8 cellular contexts compared by ENCODE assay signal in the genomic region with DNA sequence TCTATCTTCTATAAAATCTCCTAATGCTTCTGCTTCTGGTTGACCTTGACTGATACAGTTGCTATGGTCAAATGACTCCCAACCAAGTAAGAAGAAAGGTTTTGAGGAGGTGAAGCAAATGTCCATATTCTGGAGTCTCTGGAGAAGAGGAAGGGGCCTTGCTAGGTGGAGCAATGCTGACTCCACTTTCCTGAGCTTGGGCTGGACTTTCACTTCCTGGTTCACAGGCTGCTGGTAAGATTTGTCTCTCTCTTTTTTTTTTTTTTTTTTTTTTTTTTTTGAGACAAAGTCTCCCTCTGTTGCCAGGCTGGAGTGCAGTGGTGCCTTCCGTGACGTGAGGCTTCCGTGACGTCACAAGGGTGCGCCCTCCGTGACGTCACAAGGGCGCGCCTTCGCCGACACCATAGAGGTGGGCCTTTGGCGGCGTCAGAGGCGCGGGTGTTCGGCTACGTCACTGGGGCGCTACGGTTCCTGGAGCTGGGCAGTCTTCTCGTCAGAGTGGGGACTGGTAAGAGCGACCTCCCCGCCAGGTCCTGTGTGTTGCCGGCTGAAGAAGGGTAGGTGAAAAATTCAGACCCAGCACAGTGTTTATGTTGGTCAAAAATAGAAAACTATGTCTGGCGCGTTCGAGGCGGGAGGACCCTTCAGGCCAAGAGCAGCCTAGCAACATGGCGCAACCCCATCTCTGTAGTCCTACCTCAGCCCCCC.
A peak's percentile ranks its signal among the peaks of the same experiment; 100 is the strongest.
DNase-seq lines count a peak whose midpoint lies in the region; ATAC-seq and TF ChIP-seq lines count a peak whose summit lies in the region.
"Not testable (repeated sequence)": the region's sequence is repeated elsewhere in the genome, so short reads cannot be mapped to it uniquely, and the experiment has no call there.

No MANE protein-coding gene starts in this region.

- DNase-seq in Calu3 (peak; percentile 90), HT1080 (ENCODE audit: low read depth) (peak; percentile 97), OCI-M1 (lab: John Stamatoyannopoulos, UW) (peak; percentile 98), epithelial cell of esophagus (ENCODE audit: low read depth) (peak; percentile 93), midbrain (lab: John Stamatoyannopoulos, UW) (peak; percentile 92)
- DNase-seq in activated T-cell treated with anti-CD3 and anti-CD28 coated beads, Interleukin-2, amount 50 U/mL, for 1 hour, result peak; percentile 100
- peak; percentile 100 for DNase-seq in stimulated activated CD8-positive, alpha-beta memory T cell treated with anti-CD3 and anti-CD28 coated beads, Interleukin-15, amount 100 ng/mL, for 24 hours (ENCODE audit: low read depth)

- ATAC-seq in GM21390 (IDR thresholded peaks at IDR 0.05; ENCODE audit: unreplicated experiment), result peak; percentile 98

- H3K27ac Mint-ChIP-seq in Calu3 (ENCODE audit: unreplicated experiment), result peak overlapping the region; percentile 95

- not testable (repeated sequence) for H3K27me3 Mint-ChIP-seq in Calu3 (ENCODE audit: unreplicated experiment)

- not testable (repeated sequence) for H3K9me3 Mint-ChIP-seq in Calu3 (ENCODE audit: low read depth, unreplicated experiment)

- CTCF ChIA-PET in Calu3 (lab: Charles Lee), result not testable (repeated sequence)

- not testable (repeated sequence) for TF ChIP-seq CTCF in Calu3 (IDR thresholded peaks at IDR 0.05; ENCODE audit: unreplicated experiment); epithelial cell of esophagus (IDR thresholded peaks at IDR 0.05; ENCODE audit: insufficient read depth, low read depth, low read length, missing control alignments)

- H3K4me3 Mint-ChIP-seq in Calu3 (ENCODE audit: low read depth, unreplicated experiment), result peak overlapping the region; percentile 68

- TSS peak; percentile 64 for BruUV-seq in Calu3 (replicated peaks; lab: Mats Ljungman, UMichigan)

- peak overlapping the region; percentile 59 for H3K4me3 ChIP-seq in epithelial cell of esophagus (ENCODE audit: low read length)

- H3K36me3 Mint-ChIP-seq in Calu3 (ENCODE audit: insufficient read depth, unreplicated experiment), result not testable (repeated sequence)

- intact Hi-C loops in Calu3 (cut with micrococcal nuclease; ENCODE audit: unreplicated experiment), result not testable (repeated sequence)

- H3K4me1 Mint-ChIP-seq in Calu3 (ENCODE audit: low read depth, unreplicated experiment), result not testable (repeated sequence)

Comparison
In these comparisons a context has a peak if more than half of its experiments do, and no peak if none do; other contexts are left out.
1. Peak in every context shown above with its lines: DNase-seq, ATAC-seq and H3K4me3 ChIP-seq.